Comparison of ENCODE assay signal across 12 cellular contexts in the genomic region with DNA sequence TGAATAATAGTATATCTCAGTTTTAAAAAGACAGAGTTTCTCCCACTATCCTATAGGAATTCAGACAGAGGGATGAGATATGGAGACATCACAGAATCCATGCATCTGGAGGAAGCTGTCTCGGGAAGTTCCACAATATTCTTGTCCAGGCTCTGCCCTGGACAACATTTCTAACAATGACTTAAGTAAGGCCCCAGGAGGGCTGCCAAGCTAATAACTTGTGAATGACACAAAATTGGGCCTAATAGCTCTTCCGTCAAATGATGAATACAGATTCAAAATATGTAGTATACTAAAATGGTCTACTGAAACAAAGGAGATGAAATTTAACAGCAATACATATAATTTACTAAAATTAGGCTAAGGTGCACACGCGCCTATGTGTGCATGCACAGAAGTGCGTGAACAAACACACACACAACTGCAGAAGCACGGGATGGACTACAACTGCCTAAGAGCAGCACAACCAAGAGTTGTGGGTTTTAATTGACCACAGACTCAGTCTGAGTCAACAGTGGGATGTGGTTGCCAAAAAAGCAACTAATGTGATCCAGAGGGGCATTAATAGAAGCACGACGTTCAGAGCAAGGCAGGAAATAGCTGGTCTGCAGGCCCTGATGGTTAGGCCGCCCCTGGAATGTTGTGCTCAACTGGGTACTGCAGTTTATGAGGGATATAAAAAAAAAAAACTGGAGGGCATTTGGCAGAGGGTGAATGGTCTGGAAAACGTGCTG. TPM values are rescaled to one million over a fixed set of nuclear protein-coding genes. Genes with fewer than 3 reads are reported as not detected.
A peak's percentile ranks its signal among the peaks of the same experiment; 100 is the strongest.
DNase-seq lines count a peak whose midpoint lies in the region; ATAC-seq, FAIRE-seq and TF ChIP-seq lines count a peak whose summit lies in the region.
"Had no signal": no experiment of that assay in that cellular context is flagged by ENCODE, and none has a peak within 500 bp of the region (broad histone marks: within the 10 kb centered on the region; RNA-seq: fewer than 3 reads in every experiment).

No MANE protein-coding gene starts in this region.

- POLR2A ChIA-PET in MCF 10A (lab: Yijun Ruan, JAX) = no interaction called here

- no peak overlapping the region for H3K27ac Mint-ChIP-seq in MCF 10A (ENCODE audit: low read depth, unreplicated experiment)

- no peaks in the 10 kb centered on the region for H3K27me3 Mint-ChIP-seq in MCF 10A (ENCODE audit: insufficient read depth, unreplicated experiment)

- TF ChIP-seq POLR2A in breast epithelium (IDR thresholded peaks at IDR 0.05) = no peak

- ATAC-seq in sciatic nerve = no peak

- H3K4me3 Mint-ChIP-seq in MCF 10A (ENCODE audit: unreplicated experiment) = no peak overlapping the region

- H3K4me3 ChIP-seq in breast epithelium (no peak overlapping the region), fibroblast of villous mesenchyme (ENCODE audit: low read depth, low read length) (no peak overlapping the region), ascending aorta (no peak overlapping the region)

- intact Hi-C loops in MCF 10A (cut with micrococcal nuclease) = no loop called here
- intact Hi-C loops in breast epithelium (cut with DNase I; ENCODE audit: low total_unique reads) = no loop called here
- intact Hi-C loops in sciatic nerve (cut with DNase I) = no loop called here
- intact Hi-C loops in ascending aorta (cut with DNase I) = no loop called here

- no peak for FAIRE-seq in D721Med (lab: Jason Lieb, UNC)

- CTCF ChIA-PET in MCF 10A (lab: Yijun Ruan, JAX) = interaction anchor here (0.6 kb wide), 1 partner anchor 1693 kb away, joined by 3 read pairs; no protein-coding TSS in a partner anchor

- H3K4me1 Mint-ChIP-seq in MCF 10A (ENCODE audit: insufficient read depth, unreplicated experiment) = peaks cover 11% of the 10 kb centered on the region

- no peaks in the 10 kb centered on the region for H3K4me1 ChIP-seq in breast epithelium
- H3K4me1 ChIP-seq in ascending aorta = peaks cover 0 to 14% of the 10 kb centered on the region in 2 donors

- H3K9me3 ChIP-seq in breast epithelium (no peaks in the 10 kb centered on the region), ascending aorta (no peaks in the 10 kb centered on the region)

- no peak overlapping the region for H3K27ac ChIP-seq in breast epithelium
- no peak overlapping the region for H3K27ac ChIP-seq in ascending aorta
- H3K27ac ChIP-seq: KMS-11 had no signal

- H3K36me3 ChIP-seq in breast epithelium (no peaks in the 10 kb centered on the region), ascending aorta (no peaks in the 10 kb centered on the region)

- H3K9me3 Mint-ChIP-seq in MCF 10A (ENCODE audit: unreplicated experiment) = peaks cover 4% of the 10 kb centered on the region

- no peaks in the 10 kb centered on the region for H3K27me3 ChIP-seq in breast epithelium
- no peaks in the 10 kb centered on the region for H3K27me3 ChIP-seq in ascending aorta

- BruUV-seq in MCF 10A (replicated peaks; lab: Mats Ljungman, UMichigan) = no TSS peak

- peak; percentile 33 for DNase-seq in MCF 10A (ENCODE audit: unreplicated experiment)
- DNase-seq in breast epithelium (ENCODE audit: low spot score in 2 of 2) = no peak
- peak; percentile 4 for DNase-seq in RKO (ENCODE audit: low spot score)
- DNase-seq in fibroblast of villous mesenchyme (ENCODE audit: low read depth) = peak; percentile 1
- DNase-seq in midbrain (lab: John Stamatoyannopoulos, UW) = no peak
- DNase-seq in sciatic nerve (ENCODE audit: low spot score) = no peak
- DNase-seq in ascending aorta (ENCODE audit: low spot score in 2 of 2) = no peak
- no peak for DNase-seq in D721Med (ENCODE audit: insufficient read length, low spot score)
- DNase-seq: activated T-cell treated with anti-CD3 and anti-CD28 coated beads for 4 hours, C1 segment of cervical spinal cord, SHP77 treated with DMSO at 0.1 percent for 48 hours had no signal

- no peak for TF ChIP-seq CTCF in MCF 10A (IDR thresholded peaks at IDR 0.05; ENCODE audit: unreplicated experiment)
- no peak for TF ChIP-seq CTCF in breast epithelium (IDR thresholded peaks at IDR 0.05)
- TF ChIP-seq CTCF in fibroblast of villous mesenchyme (IDR thresholded peaks at IDR 0.05; ENCODE audit: insufficient read depth, low read depth, low read length) = no peak
- no peak for TF ChIP-seq CTCF in ascending aorta (IDR thresholded peaks at IDR 0.05)
- no peak for TF ChIP-seq CTCF in D721Med (IDR thresholded peaks at IDR 0.05; ENCODE audit: insufficient read depth, missing control alignments)

- no peaks in the 10 kb centered on the region for H3K36me3 Mint-ChIP-seq in MCF 10A (ENCODE audit: insufficient read depth, unreplicated experiment)

RNA-seq across cellular contexts. Expression of a gene that starts 26.3 kb away (rescaled TPM):
- total RNA-seq in MCF 10A (2022) = 0.14 and 0.17 TPM in 2 replicates
- 1 to 10 TPM in 2 of 3 donors, under 1 TPM in 1; 0.33 to 9.1 (median 7.3) TPM for total RNA-seq in breast epithelium
- total RNA-seq in fibroblast of villous mesenchyme = not detected in 2 replicates
- total RNA-seq in sciatic nerve = 2.6 TPM
- total RNA-seq in ascending aorta = 9.0 TPM

Comparison
In these comparisons a context has a peak if more than half of its experiments do, and no peak if none do; other contexts are left out.
1. DNase-seq: peak in MCF 10A (single experiment), RKO (single experiment) and fibroblast of villous mesenchyme (single experiment); none in breast epithelium (0 of 2), midbrain (single experiment), sciatic nerve (single experiment), ascending aorta (0 of 2) and D721Med (single experiment).